8 cellular contexts compared by ENCODE assay signal in genomic region chr5:138725153-138725884, GRCh38. TPM values are rescaled to one million over a fixed set of nuclear protein-coding genes. Genes with fewer than 3 reads are reported as not detected.
DNase-seq lines count a peak whose midpoint lies in the region; ATAC-seq lines count a peak whose summit lies in the region.

No MANE protein-coding gene starts in this region.

- no peaks in the 10 kb centered on the region for H3K9me3 ChIP-seq in muscle layer of colon (ENCODE audit: low read length)

- H3K9ac ChIP-seq in muscle layer of colon (ENCODE audit: low read length), result peak overlapping the region; percentile 60

- H3K27me3 Mint-ChIP-seq in activated CD4-positive, alpha-beta T cell treated with anti-CD3 and anti-CD28 coated beads, Interleukin-2, amount 10 ng/mL, durations not matched to agents 24 days and 14 days, result peaks cover 36% of the 10 kb centered on the region

- H3K9me3 Mint-ChIP-seq in activated CD4-positive, alpha-beta T cell treated with anti-CD3 and anti-CD28 coated beads, Interleukin-2, amount 10 ng/mL, durations not matched to agents 24 days and 14 days, result no peaks in the 10 kb centered on the region

- H3K36me3 ChIP-seq in muscle layer of colon (ENCODE audit: insufficient read depth, low read length), result no peaks in the 10 kb centered on the region

- intact Hi-C loops in activated CD4-positive, alpha-beta T cell treated with anti-CD3 and anti-CD28 coated beads, Interleukin-2, amount 10 ng/mL, durations not matched to agents 24 days and 14 days (cut with micrococcal nuclease), result no loop called here

- DNase-seq in activated CD4-positive, alpha-beta T cell treated with anti-CD3 and anti-CD28 coated beads, Interleukin-2, amount 10 ng/mL, durations not matched to agents 24 days and 14 days, result no peak
- DNase-seq in activated CD4-positive, alpha-beta T cell treated with anti-CD3 and anti-CD28 coated beads, Interleukin-2, amount 50 U/mL, for 48 hours, result no peak
- DNase-seq in NCI-H748 (lab: John Stamatoyannopoulos, UW; ENCODE audit: unreplicated experiment) (peak; percentile 85), epithelial cell of prostate (ENCODE audit: low read depth, low spot score) (peak; percentile 82), OCI-M2 (lab: John Stamatoyannopoulos, UW; ENCODE audit: unreplicated experiment) (no peak)
- no peak for DNase-seq in activated CD4-positive, alpha-beta T cell treated with anti-CD3 and anti-CD28 coated beads, Interleukin-2, amount 50 U/mL, for 1 hour

- no peak for ATAC-seq in HG02970 (IDR thresholded peaks at IDR 0.05; ENCODE audit: low FRiP score, unreplicated experiment)

- no peaks in the 10 kb centered on the region for H3K36me3 Mint-ChIP-seq in activated CD4-positive, alpha-beta T cell treated with anti-CD3 and anti-CD28 coated beads, Interleukin-2, amount 10 ng/mL, durations not matched to agents 24 days and 14 days (ENCODE audit: low read depth)

- H3K27me3 ChIP-seq in muscle layer of colon (ENCODE audit: control insufficient read depth in 1 of 2, insufficient read depth in 2 of 2, low read length in 2 of 2), result no peaks in the 10 kb centered on the region

- H3K27ac ChIP-seq in epithelial cell of prostate, result peak overlapping the region; percentile 51
- H3K27ac ChIP-seq in muscle layer of colon (ENCODE audit: low read depth, low read length), result peak overlapping the region; percentile 81

- peaks cover 26% of the 10 kb centered on the region for H3K4me1 Mint-ChIP-seq in activated CD4-positive, alpha-beta T cell treated with anti-CD3 and anti-CD28 coated beads, Interleukin-2, amount 10 ng/mL, durations not matched to agents 24 days and 14 days

- H3K27ac Mint-ChIP-seq in activated CD4-positive, alpha-beta T cell treated with anti-CD3 and anti-CD28 coated beads, Interleukin-2, amount 10 ng/mL, durations not matched to agents 24 days and 14 days, result peak overlapping the region; percentile 16

- H3K4me3 ChIP-seq in muscle layer of colon (ENCODE audit: low read depth in 1 of 2, low read length in 2 of 2), result peak overlapping the region in 1 of 2 donors; percentile 26

- H3K4me1 ChIP-seq in muscle layer of colon (ENCODE audit: insufficient read depth, low read length), result peaks cover 24% of the 10 kb centered on the region

- H3K4me3 Mint-ChIP-seq in activated CD4-positive, alpha-beta T cell treated with anti-CD3 and anti-CD28 coated beads, Interleukin-2, amount 10 ng/mL, durations not matched to agents 24 days and 14 days, result no peak overlapping the region

RNA-seq across cellular contexts. Expression of gene CTNNA1, which starts 27.9 kb away (rescaled TPM):
- 58.7 and 78.6 TPM in 2 replicates for total RNA-seq in activated CD4-positive, alpha-beta T cell treated with anti-CD3 and anti-CD28 coated beads, Interleukin-2, amount 10 ng/mL, durations not matched to agents 24 days and 14 days

Comparison
In these comparisons a context has a peak if more than half of its experiments do, and no peak if none do; other contexts are left out.
1. DNase-seq: peak in NCI-H748 (single experiment) and epithelial cell of prostate (single experiment); none in activated CD4-positive, alpha-beta T cell treated with anti-CD3 and anti-CD28 coated beads, Interleukin-2, amount 10 ng/mL, durations not matched to agents 24 days and 14 days (single experiment), activated CD4-positive, alpha-beta T cell treated with anti-CD3 and anti-CD28 coated beads, Interleukin-2, amount 50 U/mL, for 48 hours (0 of 2), OCI-M2 (single experiment) and activated CD4-positive, alpha-beta T cell treated with anti-CD3 and anti-CD28 coated beads, Interleukin-2, amount 50 U/mL, for 1 hour (single experiment).